In the genomic region with DNA sequence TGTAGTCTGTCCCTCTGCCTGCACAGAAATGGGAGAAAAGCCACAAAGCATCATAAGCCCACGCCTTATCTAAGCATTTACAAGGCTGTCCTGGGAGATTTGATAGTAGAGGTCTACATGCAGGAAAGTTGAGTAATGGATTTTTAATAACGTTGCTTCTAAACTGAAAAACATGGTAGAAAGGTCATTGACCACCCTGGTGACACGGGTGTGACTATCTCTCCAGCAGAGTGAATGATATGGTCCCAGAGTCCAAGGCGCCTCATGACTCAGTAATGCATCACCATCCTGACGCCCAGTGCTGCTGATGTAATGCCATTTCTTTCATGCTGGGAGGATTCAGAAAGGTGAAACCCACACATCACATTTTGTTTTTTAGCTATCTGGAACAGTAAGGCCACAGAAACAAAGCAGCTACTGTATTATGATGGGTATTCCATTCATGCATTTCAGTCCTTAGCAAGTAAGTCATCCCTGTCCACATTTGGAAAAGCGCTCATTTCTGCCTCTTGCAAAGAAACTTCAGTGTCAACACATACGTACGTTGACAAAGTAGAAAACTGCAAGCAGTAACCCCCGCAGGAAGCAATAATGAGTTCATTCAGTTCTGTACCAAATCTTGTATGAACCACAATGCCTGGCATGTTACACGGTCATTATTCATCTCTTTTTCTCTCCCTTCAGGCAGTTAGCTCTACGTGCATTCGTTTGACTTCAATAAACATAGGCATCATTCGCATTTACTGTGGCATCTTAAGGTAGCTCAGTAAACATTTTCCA, we compare ENCODE assay signal across 20 cellular contexts.
DNase-seq lines count a peak whose midpoint lies in the region; ATAC-seq and TF ChIP-seq lines count a peak whose summit lies in the region.
"Had no signal": no experiment of that assay in that cellular context is flagged by ENCODE, and none has a peak within 500 bp of the region (broad histone marks: within the 10 kb centered on the region; RNA-seq: fewer than 3 reads in every experiment).

No MANE protein-coding gene starts in this region.

- intact Hi-C loops in head of caudate nucleus (cut with DNase I), result no loop called here

- no peak for ATAC-seq in stimulated activated effector memory CD8-positive, alpha-beta T cell treated with anti-CD3 and anti-CD28 coated beads, Interleukin-12 subunit alpha, Interleukin-12 subunit beta, amount 100 ng/mL, for 72 hours

- in situ Hi-C loops in brain microvascular endothelial cell (cut with HindIII; ENCODE audit: low pct_ligation_motif_present, low sequenced_read_pairs), result no loop called here

- TF ChIP-seq CTCF in AG10803 (conservative IDR thresholded peaks at IDR 0.05; ENCODE audit: low read length) (no peak), brain microvascular endothelial cell (IDR thresholded peaks at IDR 0.05; ENCODE audit: low read depth, low read length, missing control alignments) (no peak)

- DNase-seq in AG10803 (ENCODE audit: low read depth) (peak; percentile 40), NCI-H345 (lab: John Stamatoyannopoulos, UW) (peak; percentile 54), brain microvascular endothelial cell (peak; percentile 28), iris pigment epithelial cell (ENCODE audit: low read depth) (peak; percentile 26), NCI-H774 (lab: John Stamatoyannopoulos, UW) (no peak), head of caudate nucleus (no peak), SW 1271 (lab: John Stamatoyannopoulos, UW) (no peak)
- no peak for DNase-seq in stimulated activated effector memory CD8-positive, alpha-beta T cell treated with anti-CD3 and anti-CD28 coated beads, Interleukin-12 subunit alpha, Interleukin-12 subunit beta, amount 100 ng/mL, for 72 hours (ENCODE audit: low spot score in 2 of 2)
- DNase-seq: activated CD4-positive, alpha-beta T cell treated with anti-CD3 and anti-CD28 coated beads, Interleukin-2, amount 50 U/mL, for 4 hours; activated naive CD8-positive, alpha-beta T cell treated with anti-CD3 and anti-CD28 coated beads for 36 hours; activated T-cell treated with anti-CD3 and anti-CD28 coated beads, Interleukin-2, amount 50 U/mL, for 24 hours; cerebellar nuclear complex; DMS 273 treated with DMSO at 0.1 percent for 48 hours; lower lobe of right lung; NCI-H2081; SIG-M5; stimulated activated CD8-positive, alpha-beta memory T cell treated with anti-CD3 and anti-CD28 coated beads, Interleukin-4, amount 100 ng/mL, for 48 hours; thyroid gland had no signal

- no peaks in the 10 kb centered on the region for H3K36me3 ChIP-seq in brain microvascular endothelial cell (replicated peaks)
- H3K36me3 ChIP-seq: lower lobe of right lung, right atrium auricular region, thyroid gland had no signal

- no peaks in the 10 kb centered on the region for H3K27me3 ChIP-seq in brain microvascular endothelial cell (replicated peaks)
- H3K27me3 ChIP-seq: right atrium auricular region, thyroid gland had no signal

- H3K4me3 Mint-ChIP-seq in stimulated activated effector memory CD8-positive, alpha-beta T cell treated with anti-CD3 and anti-CD28 coated beads, Interleukin-12 subunit alpha, Interleukin-12 subunit beta, amount 100 ng/mL, for 72 hours, result no peak overlapping the region
- H3K4me3 Mint-ChIP-seq: activated naive CD8-positive, alpha-beta T cell treated with anti-CD3 and anti-CD28 coated beads for 36 hours; activated T-cell treated with anti-CD3 and anti-CD28 coated beads, Interleukin-2, amount 50 U/mL, for 24 hours; nephron had no signal

- no peaks in the 10 kb centered on the region for H3K4me1 Mint-ChIP-seq in stimulated activated effector memory CD8-positive, alpha-beta T cell treated with anti-CD3 and anti-CD28 coated beads, Interleukin-12 subunit alpha, Interleukin-12 subunit beta, amount 100 ng/mL, for 72 hours
- H3K4me1 Mint-ChIP-seq: activated naive CD8-positive, alpha-beta T cell treated with anti-CD3 and anti-CD28 coated beads for 36 hours had no signal

- H3K36me3 Mint-ChIP-seq in stimulated activated effector memory CD8-positive, alpha-beta T cell treated with anti-CD3 and anti-CD28 coated beads, Interleukin-12 subunit alpha, Interleukin-12 subunit beta, amount 100 ng/mL, for 72 hours, result no peaks in the 10 kb centered on the region
- H3K36me3 Mint-ChIP-seq: activated naive CD8-positive, alpha-beta T cell treated with anti-CD3 and anti-CD28 coated beads for 36 hours had no signal

- peaks cover 6% of the 10 kb centered on the region for H3K9me3 Mint-ChIP-seq in stimulated activated effector memory CD8-positive, alpha-beta T cell treated with anti-CD3 and anti-CD28 coated beads, Interleukin-12 subunit alpha, Interleukin-12 subunit beta, amount 100 ng/mL, for 72 hours
- H3K9me3 Mint-ChIP-seq: nephron had no signal

- no peak overlapping the region for H3K27ac ChIP-seq in brain microvascular endothelial cell
- H3K27ac ChIP-seq: lower lobe of right lung, right atrium auricular region, thyroid gland had no signal

- no peak overlapping the region for H3K27ac Mint-ChIP-seq in stimulated activated effector memory CD8-positive, alpha-beta T cell treated with anti-CD3 and anti-CD28 coated beads, Interleukin-12 subunit alpha, Interleukin-12 subunit beta, amount 100 ng/mL, for 72 hours
- H3K27ac Mint-ChIP-seq: activated naive CD8-positive, alpha-beta T cell treated with anti-CD3 and anti-CD28 coated beads for 36 hours; activated T-cell treated with anti-CD3 and anti-CD28 coated beads, Interleukin-2, amount 50 U/mL, for 24 hours; nephron had no signal

- H3K4me3 ChIP-seq in AG10803 (ENCODE audit: low read length) (no peak overlapping the region), brain microvascular endothelial cell (ENCODE audit: low read depth, low read length) (no peak overlapping the region)
- H3K4me3 ChIP-seq: lower lobe of right lung, right atrium auricular region, thyroid gland had no signal

Comparison
In these comparisons a context has a peak if more than half of its experiments do, and no peak if none do; other contexts are left out.
1. DNase-seq: peak in AG10803 (single experiment), NCI-H345 (single experiment), brain microvascular endothelial cell (single experiment) and iris pigment epithelial cell (single experiment); none in NCI-H774 (single experiment), head of caudate nucleus (0 of 42), stimulated activated effector memory CD8-positive, alpha-beta T cell treated with anti-CD3 and anti-CD28 coated beads, Interleukin-12 subunit alpha, Interleukin-12 subunit beta, amount 100 ng/mL, for 72 hours (0 of 2) and SW 1271 (0 of 2).